In genomic region chr13:35470671-35471465, GRCh38 we compare ENCODE assay signal across 1 cellular context.
TF ChIP-seq lines count a peak whose summit lies in the region.

No MANE protein-coding gene starts in this region.

TF ChIP-seq in H1, 55 proteins besides CTCF, POLR2A, EP300 and RAD21 (continued from another document):
- TF ChIP-seq E2F6 (IDR thresholded peaks at IDR 0.05) (peak; percentile 77), CHD2 (IDR thresholded peaks at IDR 0.05; ENCODE audit: low read length) (peak; percentile 48; the same call in 1 of the 2 replicates), SIN3A (conservative IDR thresholded peaks at IDR 0.05 in 1 of 2, IDR thresholded peaks at IDR 0.05 in 1 of 2; ENCODE audit: low read depth in 1 of 2, low read length in 2 of 2) (0 out of 4 replicates have a peak, but pooled peaks of 1 of the 2 experiments have one; percentile 43), SIX5 (IDR thresholded peaks at IDR 0.05; ENCODE audit: low read depth, low read length) (no peak), PHF8 (conservative IDR thresholded peaks at IDR 0.05; ENCODE audit: low read depth, low read length) (peak; percentile 46; the same call in 1 of the 2 replicates), KDM4A (IDR thresholded peaks at IDR 0.05; ENCODE audit: low read depth, low read length, severe bottlenecking) (peak; percentile 69)
TF ChIP-seq in H1: peak in this region for 15.
